In genomic region chr9:131349881-131350563, GRCh38 we compare ENCODE assay signal across 8 cellular contexts. TPM values are rescaled to one million over a fixed set of nuclear protein-coding genes. Genes with fewer than 3 reads are reported as not detected.
DNase-seq lines count a peak whose midpoint lies in the region; ATAC-seq and TF ChIP-seq lines count a peak whose summit lies in the region.

No MANE protein-coding gene starts in this region.

- H3K9me2 ChIP-seq in HCT116 (ENCODE audit: insufficient read depth) = no peaks in the 10 kb centered on the region

- WGBS in mammary epithelial cell (ENCODE audit: low coverage, missing lambda C conversion rate) = 21% methylated on average over 9 of the region's 27 CpGs

- H3K9ac ChIP-seq in HCT116 (ENCODE audit: low read length) (peak overlapping the region; percentile 14; the same call in 1 of the 2 replicates), mammary epithelial cell (ENCODE audit: insufficient read depth, low read length) (no peak overlapping the region)

- peak overlapping the region; percentile 96 for H2AFZ ChIP-seq in HCT116 (ENCODE audit: low read depth, low read length, poor library complexity, severe bottlenecking)
- peak overlapping the region; percentile 83 for H2AFZ ChIP-seq in mammary epithelial cell (ENCODE audit: low read depth, low read length)

- intact Hi-C loops in HCT116 (cut with micrococcal nuclease) (loop anchor here (1.0 to 5.0 kb wide), 2 partner anchors 128 to 402 kb away; no protein-coding TSS in a partner anchor), mammary epithelial cell (cut with micrococcal nuclease) (loop anchor here (1.0 kb wide), 6 partner anchors 58 to 397 kb away; no protein-coding TSS in a partner anchor)

- RAD21 ChIA-PET in HCT116 (lab: Charles Lee; ENCODE audit: low non-redundant PET in 1 of 2, low total read pairs in 2 of 2, uncharacterized antibody in 2 of 2, unreplicated experiment in 2 of 2) = interaction anchor here (0.7 to 0.8 kb wide), 2 partner anchors 181 to 228 kb away, joined by 3 read pairs; partner anchors contain the start of gene UCK1 (in 1 of the 2)

- dilution Hi-C loops in mammary epithelial cell (cut with HindIII; ENCODE audit: low sequenced_read_pairs) = loop anchor here (5.0 kb wide), 2 partner anchors 33 to 87 kb away; no protein-coding TSS in a partner anchor

- H3K27ac ChIP-seq in HCT116 (ENCODE audit: low read depth, low read length) (no peak overlapping the region), mammary epithelial cell (ENCODE audit: insufficient read depth, low read depth, low read length) (no peak overlapping the region)

- H3K4me3 ChIP-seq in HCT116 (replicated peaks in 1 of 2; ENCODE audit: low read depth in 1 of 2, low read length in 2 of 2) = peak overlapping the region; percentile 19 to 50; a peak in 3 of 4 replicates
- peak overlapping the region in 2 of 3 experiments; percentile 21 to 41 for H3K4me3 ChIP-seq in mammary epithelial cell (replicated peaks in 1 of 3; ENCODE audit: insufficient read depth in 1 of 3, low read depth in 2 of 3, low read length in 3 of 3)

- no peak for TF ChIP-seq POLR2A in HCT116 (IDR thresholded peaks at IDR 0.05; ENCODE audit: borderline replicate concordance, extremely low read depth, insufficient read depth, insufficient read length)

- H3K79me2 ChIP-seq in HCT116 (ENCODE audit: insufficient read depth, low read length) (no peaks in the 10 kb centered on the region), mammary epithelial cell (ENCODE audit: insufficient read depth, low read length) (no peaks in the 10 kb centered on the region)

- TF ChIP-seq RAD21 in HCT116 (IDR thresholded peaks at IDR 0.05; ENCODE audit: low read depth) = peak; percentile 93

- POLR2A ChIA-PET in HCT116 (lab: Charles Lee) (interaction anchor here (1.2 kb wide), 1 partner anchor 292 kb away, joined by 3 read pairs; no protein-coding TSS in a partner anchor), WTC11 (lab: Charles Lee) (interaction anchor here (0.5 to 2.6 kb wide), 5 partner anchors 14 to 253 kb away, joined by 3 to 9 read pairs (median 4); no protein-coding TSS in a partner anchor)

- no peaks in the 10 kb centered on the region for H3K9me3 ChIP-seq in HCT116 (ENCODE audit: control insufficient read depth in 1 of 2, insufficient read depth in 1 of 2, low read depth in 1 of 2, low read length in 2 of 2)
- no peaks in the 10 kb centered on the region for H3K9me3 ChIP-seq in mammary epithelial cell (replicated peaks; ENCODE audit: insufficient read depth, low read length)

- peaks cover 4% of the 10 kb centered on the region for H3K27me3 Mint-ChIP-seq in WTC11 (ENCODE audit: low read depth)

- no TSS peak for BruUV-seq in HCT116 (replicated peaks; lab: Mats Ljungman, UMichigan)
- BruUV-seq in mammary epithelial cell (replicated peaks; lab: Mats Ljungman, UMichigan) = no TSS peak

- peak overlapping the region; percentile 78 for H3K4me2 ChIP-seq in HCT116 (ENCODE audit: low read length)
- H3K4me2 ChIP-seq in mammary epithelial cell (ENCODE audit: insufficient read depth, low read depth, low read length) = peak overlapping the region; percentile 74

- TF ChIP-seq CTCF in HCT116 (IDR thresholded peaks at IDR 0.05 in 2 of 3, conservative IDR thresholded peaks at IDR 0.05 in 1 of 3; ENCODE audit: borderline replicate concordance in 1 of 3, insufficient read depth in 1 of 3, low read depth in 2 of 3, low read length in 2 of 3) (peak; percentile 81 to 93 (median 86)), WTC11 (IDR thresholded peaks at IDR 0.05) (peak; percentile 68), mammary epithelial cell (conservative IDR thresholded peaks at IDR 0.05 in 1 of 2, IDR thresholded peaks at IDR 0.05 in 1 of 2; ENCODE audit: extremely low read depth in 1 of 2, insufficient read depth in 1 of 2, low read depth in 1 of 2, low read length in 2 of 2) (peak; percentile 75 to 88)

- peak overlapping the region; percentile 62 for H3K4me3 Mint-ChIP-seq in WTC11

- H3K27me3 ChIP-seq in HCT116 (ENCODE audit: insufficient read depth, low read length) (no peaks in the 10 kb centered on the region), mammary epithelial cell (ENCODE audit: insufficient read depth, low read length) (no peaks in the 10 kb centered on the region)

- no peaks in the 10 kb centered on the region for H3K36me3 ChIP-seq in HCT116 (ENCODE audit: control insufficient read depth in 1 of 2, insufficient read depth in 2 of 2, low read length in 2 of 2)
- H3K36me3 ChIP-seq in mammary epithelial cell (ENCODE audit: insufficient read depth, low read length) = no peaks in the 10 kb centered on the region

- peaks cover 8% of the 10 kb centered on the region for H3K36me3 Mint-ChIP-seq in WTC11

- peaks cover 0 to 9% of the 10 kb centered on the region in 2 experiments; a peak in 1 of 4 replicates for H3K4me1 ChIP-seq in HCT116 (ENCODE audit: control insufficient read depth in 1 of 2, insufficient read depth in 2 of 2, low read length in 2 of 2)
- peaks cover 8% of the 10 kb centered on the region for H3K4me1 ChIP-seq in mammary epithelial cell (ENCODE audit: insufficient read depth, low read length)

- DNase-seq in Ammon's horn (ENCODE audit: low spot score) (peak; percentile 94), HCT116 (ENCODE audit: low read depth, low spot score) (peak; percentile 62), NCI-H345 treated with DMSO at 0.1 percent for 48 hours (lab: John Stamatoyannopoulos, UW; ENCODE audit: unreplicated experiment) (peak; percentile 57), WTC11 (ENCODE audit: low spot score) (peak; percentile 96), mammary epithelial cell (peak; percentile 58), iris pigment epithelial cell (ENCODE audit: low read depth) (peak; percentile 84)
- DNase-seq in stimulated activated CD4-positive, alpha-beta T cell treated with anti-CD3 and anti-CD28 coated beads, Interleukin-12 subunit alpha, Interleukin-12 subunit beta, amount 100 ng/mL, for 24 hours (ENCODE audit: low read depth in 2 of 2) = peak; percentile 75 to 90

- in situ Hi-C loops in mammary epithelial cell (cut with MboI; ENCODE audit: low sequenced_read_pairs in 2 of 2) = loop anchor here (10.0 to 25.0 kb wide), 3 partner anchors 55 to 395 kb away; partner anchors contain the start of gene RAPGEF1 (in 1 of the 2)

- H3K27ac Mint-ChIP-seq in WTC11 = peak overlapping the region; percentile 75; the same call in 1 of the 2 replicates

- peaks cover 8% of the 10 kb centered on the region for H3K9me3 Mint-ChIP-seq in WTC11

- CTCF ChIA-PET in HCT116 (lab: Charles Lee) (interaction anchor here (0.6 to 2.4 kb wide), 11 partner anchors 10 to 303 kb away, joined by 3 to 25 read pairs (median 4); no protein-coding TSS in a partner anchor), WTC11 (lab: Charles Lee) (interaction anchor here (0.5 to 4.6 kb wide), 60 partner anchors 10 to 393 kb away, joined by 3 to 72 read pairs (median 5); partner anchors contain the start of genes PLPP7, POMT1 and RAPGEF1), mammary epithelial cell (lab: Charles Lee; ENCODE audit: low non-redundant PET) (interaction anchor here (0.7 kb wide), 1 partner anchor 181 kb away, joined by 5 read pairs; the partner anchor contains the start of gene UCK1)

- H3K4me1 Mint-ChIP-seq in WTC11 = peaks cover 7% of the 10 kb centered on the region

- ATAC-seq in HCT116 (peak; percentile 96), WTC11 (peak; percentile 93), GM21528 (IDR thresholded peaks at IDR 0.05; ENCODE audit: low FRiP score, unreplicated experiment) (no peak)

- no peaks in the 10 kb centered on the region for H4K20me1 ChIP-seq in HCT116 (ENCODE audit: insufficient read depth)
- H4K20me1 ChIP-seq in mammary epithelial cell (ENCODE audit: insufficient read depth, low read length) = no peaks in the 10 kb centered on the region

TF ChIP-seq in HCT116, 20 proteins besides CTCF, POLR2A, EP300 and RAD21:
- TF ChIP-seq ZFX (IDR thresholded peaks at IDR 0.05) = peak; percentile 31; the same call in 1 of the 2 replicates
- no peak for TF ChIP-seq POLR2AphosphoS5 (IDR thresholded peaks at IDR 0.05; ENCODE audit: low read depth, low read length)
TF ChIP-seq in HCT116: peak in this region for 1.

TF ChIP-seq in WTC11, 78 proteins besides CTCF, POLR2A, EP300 and RAD21 (continues in another document):
- TF ChIP-seq MAX (CRISPR knock-in tag; IDR thresholded peaks at IDR 0.05) (peak; percentile 79), SP1 (CRISPR knock-in tag; conservative IDR thresholded peaks at IDR 0.05) (0 out of 2 replicates have a peak, but pooled peaks have one; percentile 24), FOXP1 (CRISPR knock-in tag; IDR thresholded peaks at IDR 0.05; ENCODE audit: borderline replicate concordance) (peak; percentile 28; the same call in 1 of the 2 replicates), ZNF121 (CRISPR knock-in tag; IDR thresholded peaks at IDR 0.05) (no peak), HMGXB4 (CRISPR knock-in tag; IDR thresholded peaks at IDR 0.05) (peak; percentile 81), CREM (CRISPR knock-in tag; IDR thresholded peaks at IDR 0.05) (no peak), TP53 (CRISPR knock-in tag; IDR thresholded peaks at IDR 0.05) (peak; percentile 48; the same call in 1 of the 2 replicates)

RNA-seq across cellular contexts. Expression of gene PRRC2B, which starts 43.9 kb away (rescaled TPM):
- total RNA-seq in HCT116 (2021; ENCODE audit: unreplicated experiment) (170 TPM), WTC11 (2021) (272 to 314 TPM (median 311 TPM) in 3 replicates), mammary epithelial cell (100 to 1,000 TPM in 1 of 2 donors, 10 to 100 TPM in 1; 84.0 to 170 TPM)
- 59.0 and 60.8 TPM in 2 replicates for polyA plus RNA-seq in HCT116 (2012)
- polyA plus RNA-seq in mammary epithelial cell = 26.5 TPM
- 206 TPM for polyA minus RNA-seq in mammary epithelial cell
